Comparison of ENCODE assay signal across 9 cellular contexts in genomic region chr22:33519140-33519973, GRCh38.
DNase-seq lines count a peak whose midpoint lies in the region; ATAC-seq, FAIRE-seq and TF ChIP-seq lines count a peak whose summit lies in the region.
"Had no signal": no experiment of that assay in that cellular context is flagged by ENCODE, and none has a peak within 500 bp of the region (broad histone marks: within the 10 kb centered on the region; RNA-seq: fewer than 3 reads in every experiment).

No MANE protein-coding gene starts in this region.

- intact Hi-C loops in sigmoid colon (cut with DNase I), result loop anchor here (1.0 to 5.0 kb wide), 4 partner anchors 60 to 588 kb away; no protein-coding TSS in a partner anchor

- H4K20me1 ChIP-seq in hepatocyte (ENCODE audit: insufficient read depth, poor library complexity, severe bottlenecking), result no peaks in the 10 kb centered on the region

- TF ChIP-seq CTCF in NB4 (IDR thresholded peaks at IDR 0.05; ENCODE audit: low read depth, low read length), result peak; percentile 27
- peak; percentile 76 for TF ChIP-seq CTCF in hepatocyte (IDR thresholded peaks at IDR 0.05; ENCODE audit: poor library complexity)
- peak; percentile 63 to 64 (median 63) for TF ChIP-seq CTCF in sigmoid colon (IDR thresholded peaks at IDR 0.05)

- H3K9me2 ChIP-seq in hepatocyte (replicated peaks; ENCODE audit: insufficient read depth), result no peaks in the 10 kb centered on the region

- H3K79me2 ChIP-seq in hepatocyte, result no peaks in the 10 kb centered on the region

- no peak overlapping the region for H3K27ac ChIP-seq in hepatocyte
- H3K27ac ChIP-seq in sigmoid colon, result peak overlapping the region in 2 of 4 donors; percentile 18 to 27

- H3K27me3 ChIP-seq in hepatocyte, result no peaks in the 10 kb centered on the region
- no peaks in the 10 kb centered on the region for H3K27me3 ChIP-seq in sigmoid colon

- H2AFZ ChIP-seq in hepatocyte, result no peak overlapping the region

- H3K4me3 ChIP-seq in NB4 (ENCODE audit: low read depth, low read length) (no peak overlapping the region), hepatocyte (no peak overlapping the region), sigmoid colon (no peak overlapping the region)

- no peak for TF ChIP-seq POLR2A in NB4 (IDR thresholded peaks at IDR 0.05; ENCODE audit: extremely low read depth, insufficient read length)
- no peak for TF ChIP-seq POLR2A in sigmoid colon (IDR thresholded peaks at IDR 0.05)

- no peak for FAIRE-seq in HTR-8/SVneo (lab: Jason Lieb, UNC)
- FAIRE-seq: colon had no signal

- ATAC-seq in GM21390 (IDR thresholded peaks at IDR 0.05; ENCODE audit: unreplicated experiment), result no peak

- no peaks in the 10 kb centered on the region for H3K9me3 ChIP-seq in hepatocyte (ENCODE audit: low read depth)
- H3K9me3 ChIP-seq in sigmoid colon, result peaks cover 0 to 3% (median 2%) of the 10 kb centered on the region in 4 donors

- WGBS in hepatocyte (ENCODE audit: low lambda C conversion rate, missing lambda C conversion rate), result 58% methylated on average over 13 of the region's 13 CpGs
- 46 to 49% methylated on average over 13 of the region's 13 CpGs for WGBS in sigmoid colon, 2 donors

- no peaks in the 10 kb centered on the region for H3K36me3 ChIP-seq in hepatocyte (replicated peaks; ENCODE audit: insufficient read depth, low read depth)
- no peaks in the 10 kb centered on the region for H3K36me3 ChIP-seq in sigmoid colon

- DNase-seq in activated gamma-delta T cell treated with Interleukin-2 at 50 U/mL for 16 hours, result peak; percentile 22
- no peak for DNase-seq in activated gamma-delta T cell (lab: John Stamatoyannopoulos, UW)
- DNase-seq in NB4 (ENCODE audit: low read depth), result peak; percentile 73
- DNase-seq in amniotic stem cell (lab: John Stamatoyannopoulos, UW), result peak; percentile 2
- peak; percentile 79 for DNase-seq in hepatocyte (ENCODE audit: low spot score)
- DNase-seq in sigmoid colon, result no peak
- DNase-seq in HTR-8/SVneo (ENCODE audit: insufficient read length, low spot score), result no peak

- no peak overlapping the region for H3K4me2 ChIP-seq in hepatocyte

- TF ChIP-seq EP300 in sigmoid colon (IDR thresholded peaks at IDR 0.05), result no peak

- H3K4me1 ChIP-seq in hepatocyte (ENCODE audit: insufficient read depth) (no peaks in the 10 kb centered on the region), sigmoid colon (peaks cover 0 to 19% (median 10%) of the 10 kb centered on the region in 4 donors)

Comparison
In these comparisons a context has a peak if more than half of its experiments do, and no peak if none do; other contexts are left out.
1. DNase-seq: peak in activated gamma-delta T cell treated with Interleukin-2 at 50 U/mL for 16 hours (single experiment), NB4 (single experiment), amniotic stem cell (single experiment) and hepatocyte (single experiment); none in activated gamma-delta T cell (single experiment), sigmoid colon (single experiment) and HTR-8/SVneo (single experiment).
2. Peak in every context shown above with its lines, with median percentiles within 50 percentile points of each other: CTCF ChIP-seq.